17 cellular contexts compared by ENCODE assay signal in the genomic region with DNA sequence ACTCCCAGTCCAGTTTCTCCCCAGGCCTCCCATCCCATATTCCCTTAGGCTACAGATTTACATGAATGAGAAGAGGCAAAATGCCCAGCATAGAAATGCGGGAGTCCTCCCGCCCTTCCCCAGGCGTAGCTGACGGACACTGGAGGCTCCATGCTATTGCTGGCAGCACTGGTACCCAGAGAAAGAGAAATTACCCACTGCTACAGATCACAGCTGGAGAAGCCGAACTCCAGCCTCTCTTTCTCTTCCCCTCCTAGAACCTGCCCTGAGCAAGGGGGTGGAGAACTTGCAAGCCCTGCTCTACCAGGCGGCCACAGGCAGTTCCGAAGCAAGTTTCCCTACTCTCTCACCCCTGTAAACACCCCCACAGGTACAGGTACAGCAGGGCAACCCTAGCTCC. TPM values are rescaled to one million over a fixed set of nuclear protein-coding genes. Genes with fewer than 3 reads are reported as not detected.
DNase-seq lines count a peak whose midpoint lies in the region; ATAC-seq and TF ChIP-seq lines count a peak whose summit lies in the region.
"Had no signal": no experiment of that assay in that cellular context is flagged by ENCODE, and none has a peak within 500 bp of the region (broad histone marks: within the 10 kb centered on the region; RNA-seq: fewer than 3 reads in every experiment).

No MANE protein-coding gene starts in this region.

- no peak overlapping the region for H3K27ac Mint-ChIP-seq in WTC11

- H3K36me3 ChIP-seq in muscle layer of duodenum (ENCODE audit: control insufficient read depth in 1 of 2, insufficient read depth in 2 of 2, low read length in 2 of 2) (peaks cover 39 to 41% of the 10 kb centered on the region in 2 donors), thyroid gland (peaks cover 24 to 33% of the 10 kb centered on the region in 2 donors), SJCRH30 (peaks cover 3% of the 10 kb centered on the region; the same call in 1 of the 2 replicates)
- H3K36me3 ChIP-seq: BE2C had no signal

- TF ChIP-seq CTCF in GM10266 (IDR thresholded peaks at IDR 0.05; ENCODE audit: control insufficient read depth, insufficient read depth, low read depth, missing control alignments) (no peak), WTC11 (IDR thresholded peaks at IDR 0.05) (no peak), thyroid gland (IDR thresholded peaks at IDR 0.05) (no peak), foreskin fibroblast (IDR thresholded peaks at IDR 0.05; ENCODE audit: low read depth, low read length) (no peak)

- H3K27me3 Mint-ChIP-seq in WTC11 (ENCODE audit: low read depth), result peaks cover 22% of the 10 kb centered on the region

- no peaks in the 10 kb centered on the region for H3K9me3 ChIP-seq in muscle layer of duodenum (ENCODE audit: control insufficient read depth in 1 of 2, low read length in 2 of 2)
- no peaks in the 10 kb centered on the region for H3K9me3 ChIP-seq in thyroid gland
- no peaks in the 10 kb centered on the region for H3K9me3 ChIP-seq in SJCRH30 (replicated peaks)
- H3K9me3 ChIP-seq: BE2C had no signal

- peaks cover 32% of the 10 kb centered on the region for H3K4me1 Mint-ChIP-seq in WTC11

- peak; percentile 10 for ATAC-seq in WTC11
- ATAC-seq: HCT116, Right ventricle myocardium inferior, SK-N-SH treated with all-trans-retinoic acid at 6 μM for 48 hours had no signal

- no peak overlapping the region for H3K4me3 Mint-ChIP-seq in WTC11
- H3K4me3 Mint-ChIP-seq: CD8-positive, alpha-beta memory T cell had no signal

- H3K4me3 ChIP-seq in muscle layer of duodenum (ENCODE audit: low read depth in 1 of 2, low read length in 2 of 2) (no peak overlapping the region), thyroid gland (replicated peaks in 1 of 3) (no peak overlapping the region), foreskin fibroblast (ENCODE audit: low read depth in 1 of 2, low read length in 2 of 2) (no peak overlapping the region), SJCRH30 (no peak overlapping the region)
- H3K4me3 ChIP-seq: PC-9 had no signal

- peaks cover 15 to 59% of the 10 kb centered on the region in 2 donors for H3K4me1 ChIP-seq in muscle layer of duodenum (ENCODE audit: control insufficient read depth in 1 of 2, insufficient read depth in 2 of 2, low read length in 2 of 2)
- H3K4me1 ChIP-seq in thyroid gland, result peaks cover 33 to 51% of the 10 kb centered on the region in 2 donors
- H3K4me1 ChIP-seq in SJCRH30, result no peaks in the 10 kb centered on the region
- H3K4me1 ChIP-seq: BE2C had no signal

- H3K9me3 Mint-ChIP-seq in WTC11, result no peaks in the 10 kb centered on the region
- H3K9me3 Mint-ChIP-seq: CD8-positive, alpha-beta memory T cell had no signal

- WGBS in thyroid gland, 2 donors, result 95 to 96% methylated on average over 4 to 7 of the region's 7 CpGs

- CTCF ChIA-PET in WTC11 (lab: Charles Lee), result interaction anchor here (1.2 to 1.8 kb wide), 3 partner anchors 32 to 78 kb away, joined by 3 to 6 read pairs (median 5); no protein-coding TSS in a partner anchor

- H3K36me3 Mint-ChIP-seq in WTC11, result no peaks in the 10 kb centered on the region
- H3K36me3 Mint-ChIP-seq: CD8-positive, alpha-beta memory T cell had no signal

- POLR2A ChIA-PET in WTC11 (lab: Charles Lee), result no interaction called here

- H3K27me3 ChIP-seq in muscle layer of duodenum (ENCODE audit: low read depth, low read length) (no peaks in the 10 kb centered on the region), thyroid gland (no peaks in the 10 kb centered on the region), SJCRH30 (no peaks in the 10 kb centered on the region)
- H3K27me3 ChIP-seq: BE2C had no signal

- intact Hi-C loops in thyroid gland (cut with DNase I), result loop anchor here (10.0 kb wide), 1 partner anchor 153 kb away; no protein-coding TSS in a partner anchor

- no peak for TF ChIP-seq POLR2A in thyroid gland (IDR thresholded peaks at IDR 0.05)

- H3K27ac ChIP-seq in muscle layer of duodenum (ENCODE audit: low read length), result peak overlapping the region; percentile 41
- H3K27ac ChIP-seq in thyroid gland, result peak overlapping the region in 2 of 3 donors; percentile 11 to 53
- no peak overlapping the region for H3K27ac ChIP-seq in SJCRH30
- H3K27ac ChIP-seq: PC-9 had no signal

- DNase-seq in GM10266 (ENCODE audit: extremely low spot score), result peak; percentile 12
- no peak for DNase-seq in WTC11 (ENCODE audit: low spot score)
- no peak for DNase-seq in thyroid gland
- DNase-seq in foreskin fibroblast, result no peak
- DNase-seq in SJCRH30, result no peak
- DNase-seq in UCSD-AML1 (lab: John Stamatoyannopoulos, UW; ENCODE audit: unreplicated experiment), result no peak
- DNase-seq: BE2C; CD8-positive, alpha-beta memory T cell; NCI-H1048; NCI-H146; NCI-H2107; NCI-H345; PC-9 had no signal

TF ChIP-seq in WTC11, 78 proteins besides CTCF, POLR2A, EP300 and RAD21:
- TF ChIP-seq CBFB (CRISPR knock-in tag; IDR thresholded peaks at IDR 0.05; ENCODE audit: low read depth) (no peak), MYBL2 (CRISPR knock-in tag; IDR thresholded peaks at IDR 0.05) (no peak), SMAD4 (CRISPR knock-in tag; IDR thresholded peaks at IDR 0.05) (no peak), E2F1 (CRISPR knock-in tag; IDR thresholded peaks at IDR 0.05) (no peak), TEAD1 (CRISPR knock-in tag; IDR thresholded peaks at IDR 0.05) (no peak), TP53 (CRISPR knock-in tag; IDR thresholded peaks at IDR 0.05) (no peak), SOX15 (CRISPR knock-in tag; IDR thresholded peaks at IDR 0.05) (no peak), IRF1 (CRISPR knock-in tag; IDR thresholded peaks at IDR 0.05) (no peak), FOXP1 (CRISPR knock-in tag; IDR thresholded peaks at IDR 0.05; ENCODE audit: borderline replicate concordance) (no peak), ZNF416 (CRISPR knock-in tag; IDR thresholded peaks at IDR 0.05) (no peak)
- TF ChIP-seq, protein P1, sequence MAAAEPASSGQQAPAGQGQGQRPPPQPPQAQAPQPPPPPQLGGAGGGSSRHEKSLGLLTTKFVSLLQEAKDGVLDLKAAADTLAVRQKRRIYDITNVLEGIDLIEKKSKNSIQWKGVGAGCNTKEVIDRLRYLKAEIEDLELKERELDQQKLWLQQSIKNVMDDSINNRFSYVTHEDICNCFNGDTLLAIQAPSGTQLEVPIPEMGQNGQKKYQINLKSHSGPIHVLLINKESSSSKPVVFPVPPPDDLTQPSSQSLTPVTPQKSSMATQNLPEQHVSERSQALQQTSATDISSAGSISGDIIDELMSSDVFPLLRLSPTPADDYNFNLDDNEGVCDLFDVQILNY (CRISPR knock-in tag; IDR thresholded peaks at IDR 0.05), result no peak

RNA-seq across cellular contexts. Expression of gene LTBR, which starts 3.6 kb away (rescaled TPM):
- 4.0 to 6.1 TPM (median 4.5 TPM) in 3 replicates for total RNA-seq in WTC11 (2021)
- total RNA-seq in thyroid gland, result 100 to 1,000 TPM; 152 to 215 (median 178) TPM
- 14.7 and 16.5 TPM in 2 replicates for total RNA-seq in SJCRH30 (2014; rRNA removed; shearing (Covaris generic))

RNA-seq across cellular contexts. Expression of gene SCNN1A, which starts 12.2 kb away (rescaled TPM):
- 97.6 to 108 TPM (median 100 TPM) in 3 replicates for total RNA-seq in WTC11 (2021)
- total RNA-seq in thyroid gland, result 100 to 1,000 TPM; 229 to 449 (median 336) TPM
- not detected in 2 replicates for total RNA-seq in SJCRH30 (2014; rRNA removed; shearing (Covaris generic))

RNA-seq across cellular contexts. Expression of gene TNFRSF1A, which starts 45.7 kb away (rescaled TPM):
- total RNA-seq in WTC11 (2021) (32.3 to 44.1 TPM (median 32.4 TPM) in 3 replicates), thyroid gland (100 to 1,000 TPM; 131 to 185 (median 150) TPM)
- total RNA-seq in SJCRH30 (2014; rRNA removed; shearing (Covaris generic)), result 34.3 and 40.2 TPM in 2 replicates

RNA-seq across cellular contexts. Expression of gene CD27, which starts 57.2 kb away (rescaled TPM):
- total RNA-seq in WTC11 (2021), result 0.23 to 0.34 TPM (median 0.28 TPM) in 3 replicates
- total RNA-seq in thyroid gland, result 10 to 100 TPM in 1 of 4 donors, 1 to 10 TPM in 3; 2.7 to 10.8 (median 6.4) TPM
- 0.12 and 0.15 TPM in 2 replicates for total RNA-seq in SJCRH30 (2014; rRNA removed; shearing (Covaris generic))
- total RNA-seq: PC-9, Right ventricle myocardium inferior had no signal

Comparison
In these comparisons a context has a peak if more than half of its experiments do, and no peak if none do; other contexts are left out.
1. RNA of gene SCNN1A, which starts 12.2 kb away (total RNA-seq): 229 to 449 TPM in thyroid gland and 97.6 to 108 TPM in WTC11; not detected in SJCRH30; every median in the first group is over 10 times any median in the second.